ENCODE assay signal across 8 cellular contexts in genomic region chr18:74148543-74149070, GRCh38. TPM values are rescaled to one million over a fixed set of nuclear protein-coding genes. Genes with fewer than 3 reads are reported as not detected.
DNase-seq lines count a peak whose midpoint lies in the region; ATAC-seq and TF ChIP-seq lines count a peak whose summit lies in the region.

No MANE protein-coding gene starts in this region.

- no peaks in the 10 kb centered on the region for H3K27me3 ChIP-seq in HL-60 (ENCODE audit: insufficient read depth, poor library complexity, severe bottlenecking)

- TF ChIP-seq CTCF in 22Rv1 (IDR thresholded peaks at IDR 0.05) (no peak), HL-60 (IDR thresholded peaks at IDR 0.05; ENCODE audit: insufficient read depth, low read length) (no peak), cardiac fibroblast (IDR thresholded peaks at IDR 0.05; ENCODE audit: low read depth, low read length) (no peak)

- peak overlapping the region; percentile 62 for H3K4me3 ChIP-seq in HL-60 (replicated peaks; ENCODE audit: insufficient read depth, low read length)
- peak overlapping the region; percentile 81 to 91 for H3K4me3 ChIP-seq in cardiac fibroblast (replicated peaks in 1 of 2; ENCODE audit: low read depth in 2 of 2, low read length in 2 of 2)

- H3K27ac Mint-ChIP-seq in naive B cell: peak overlapping the region; percentile 97 to 100 (median 98)

- H3K4me1 Mint-ChIP-seq in naive B cell: peaks cover 42 to 45% (median 45%) of the 10 kb centered on the region in 3 donors

- no peak for DNase-seq in HL-60 (ENCODE audit: low read depth in 1 of 2, low spot score in 1 of 2)
- DNase-seq in cardiac fibroblast (ENCODE audit: low read depth in 2 of 2): no peak
- DNase-seq in naive B cell: no peak
- no peak for DNase-seq in activated gamma-delta T cell (lab: John Stamatoyannopoulos, UW)
- DNase-seq in stimulated activated CD4-positive, alpha-beta T cell treated with anti-CD3 and anti-CD28 coated beads, Interleukin-12 subunit alpha, Interleukin-12 subunit beta, amount 100 ng/mL, for 4 hours: no peak
- no peak for DNase-seq in C1 segment of cervical spinal cord (lab: John Stamatoyannopoulos, UW)

- ATAC-seq in GM19328 (IDR thresholded peaks at IDR 0.05; ENCODE audit: unreplicated experiment) (peak; percentile 12), naive B cell (ENCODE audit: low read depth in 2 of 2) (no peak)

- H3K27ac ChIP-seq in 22Rv1 (peak overlapping the region; percentile 89), HL-60 (replicated peaks) (peak overlapping the region; percentile 96)

- peaks cover 0 to 7% of the 10 kb centered on the region in 2 donors for H3K36me3 Mint-ChIP-seq in naive B cell

- H3K9me3 Mint-ChIP-seq in naive B cell: no peaks in the 10 kb centered on the region

- H3K27me3 Mint-ChIP-seq in naive B cell: peaks cover 0 to 4% (median 3%) of the 10 kb centered on the region in 3 donors

- peak overlapping the region; percentile 93 to 100 (median 98) for H3K4me3 Mint-ChIP-seq in naive B cell

RNA-seq across cellular contexts. Expression of gene TIMM21, which starts 0.3 kb away (rescaled TPM):
- 10 to 100 TPM; 16.0 to 28.3 (median 19.3) TPM for polyA plus RNA-seq in naive B cell (ENCODE audit: low read depth in 6 of 6)

RNA-seq across cellular contexts. Expression of gene FBXO15, which starts 1.0 kb away (rescaled TPM):
- polyA plus RNA-seq in naive B cell (ENCODE audit: low read depth in 6 of 6): 10 to 100 TPM in 1 of 6 donors, 1 to 10 TPM in 5; 2.0 to 10.5 (median 3.6) TPM
